ENCODE assay signal across 11 cellular contexts in genomic region chr6:139240161-139241010, GRCh38. TPM values are rescaled to one million over a fixed set of nuclear protein-coding genes. Genes with fewer than 3 reads are reported as not detected.
A peak's percentile ranks its signal among the peaks of the same experiment; 100 is the strongest.
DNase-seq lines count a peak whose midpoint lies in the region; ATAC-seq and TF ChIP-seq lines count a peak whose summit lies in the region.
"Had no signal": no experiment of that assay in that cellular context is flagged by ENCODE, and none has a peak within 500 bp of the region (broad histone marks: within the 10 kb centered on the region; RNA-seq: fewer than 3 reads in every experiment).

No MANE protein-coding gene starts in this region.

- H3K36me3 ChIP-seq in prostate gland (no peaks in the 10 kb centered on the region), suprapubic skin (no peaks in the 10 kb centered on the region)

- TF ChIP-seq EP300 in suprapubic skin (IDR thresholded peaks at IDR 0.05): no peak

- H3K27ac ChIP-seq in prostate gland (no peak overlapping the region), suprapubic skin (no peak overlapping the region)

- H3K9me3 ChIP-seq in prostate gland: no peaks in the 10 kb centered on the region
- H3K9me3 ChIP-seq in suprapubic skin: no peaks in the 10 kb centered on the region

- H3K4me1 ChIP-seq in prostate gland (replicated peaks): no peaks in the 10 kb centered on the region
- peaks cover 6% of the 10 kb centered on the region for H3K4me1 ChIP-seq in suprapubic skin

- DNase-seq in DMS79 (lab: John Stamatoyannopoulos, UW) (peak; percentile 16), NCI-H2081 treated with DMSO at 0.1 percent for 48 hours (lab: John Stamatoyannopoulos, UW) (peak; percentile 15), cerebellar cortex (ENCODE audit: low spot score) (peak; percentile 9), prostate gland (ENCODE audit: low spot score) (peak; percentile 78), T1000 (lab: John Stamatoyannopoulos, UW) (no peak), sciatic nerve (ENCODE audit: low spot score) (no peak), suprapubic skin (ENCODE audit: low spot score in 2 of 2) (no peak)
- DNase-seq: activated CD4-positive, alpha-beta T cell treated with anti-CD3 and anti-CD28 coated beads for 1 hour; endodermal cell had no signal

- intact Hi-C loops in prostate gland (cut with DNase I) (no loop called here), sciatic nerve (cut with DNase I) (no loop called here)

- TF ChIP-seq CTCF in prostate gland (IDR thresholded peaks at IDR 0.05) (no peak), suprapubic skin (IDR thresholded peaks at IDR 0.05) (no peak)

- TF ChIP-seq POLR2A in prostate gland (IDR thresholded peaks at IDR 0.05): no peak
- TF ChIP-seq POLR2A in suprapubic skin (IDR thresholded peaks at IDR 0.05): no peak

- no peak for ATAC-seq in sciatic nerve
- ATAC-seq in GM19351 (IDR thresholded peaks at IDR 0.05; ENCODE audit: unreplicated experiment): no peak
- ATAC-seq: GM12878 had no signal

- WGBS in prostate gland: 10% methylated on average over 2 of the region's 2 CpGs
- 25% methylated on average over 2 of the region's 2 CpGs for WGBS in suprapubic skin

- H3K27me3 ChIP-seq in prostate gland (replicated peaks; ENCODE audit: insufficient read depth) (no peaks in the 10 kb centered on the region), suprapubic skin (no peaks in the 10 kb centered on the region)

- H3K4me3 ChIP-seq in prostate gland: no peak overlapping the region
- H3K4me3 ChIP-seq in suprapubic skin: no peak overlapping the region
- H3K4me3 ChIP-seq: GM12878 had no signal

RNA-seq across cellular contexts. Expression of gene TXLNB, which starts 51.4 kb away (rescaled TPM):
- total RNA-seq in prostate gland: 1 to 10 TPM in 1 of 2 donors, under 1 TPM in 1; 0.32 to 1.2 TPM
- total RNA-seq in sciatic nerve: 1.7 TPM
- under 1 TPM; 0.10 to 0.59 (median 0.37) TPM for total RNA-seq in suprapubic skin
- total RNA-seq: endodermal cell had no signal

Comparison
In these comparisons a context has a peak if more than half of its experiments do, and no peak if none do; other contexts are left out.
1. DNase-seq: peak in DMS79 (single experiment), NCI-H2081 treated with DMSO at 0.1 percent for 48 hours (single experiment), cerebellar cortex (single experiment) and prostate gland (single experiment); none in T1000 (single experiment), sciatic nerve (single experiment) and suprapubic skin (0 of 2).